In the genomic region with DNA sequence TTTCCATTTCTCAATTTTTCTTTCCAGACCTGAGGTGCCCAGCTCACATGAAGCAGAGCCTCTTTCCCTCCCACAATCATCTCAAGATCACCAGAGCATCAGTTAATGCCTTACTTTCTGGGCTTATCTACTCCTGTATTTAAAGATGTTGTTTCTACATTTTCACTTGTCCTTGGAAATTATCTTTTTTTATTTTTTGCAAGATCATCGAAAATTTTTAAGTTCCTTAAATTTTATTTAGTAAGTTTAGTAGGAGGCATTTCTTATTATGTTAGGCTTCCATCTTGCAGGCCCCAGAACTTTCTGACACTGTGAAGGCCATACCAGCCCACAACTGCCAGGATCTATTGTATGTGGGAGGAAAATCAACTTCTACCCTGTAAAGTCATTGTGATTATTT, we compare ENCODE assay signal across 8 cellular contexts.
"Had no signal": no experiment of that assay in that cellular context is flagged by ENCODE, and none has a peak within 500 bp of the region (broad histone marks: within the 10 kb centered on the region; RNA-seq: fewer than 3 reads in every experiment).

No MANE protein-coding gene starts in this region.

- H3K27ac Mint-ChIP-seq: H9, IgD-negative memory B cell had no signal

- H3K9me3 Mint-ChIP-seq: H9 had no signal

- H3K27ac ChIP-seq: GM23248, HL-60 had no signal

- H3K4me3 Mint-ChIP-seq: H9, IgD-negative memory B cell had no signal

- FAIRE-seq: H54 had no signal

- H3K4me3 ChIP-seq: GM23248 had no signal

- H3K27me3 Mint-ChIP-seq: IgD-negative memory B cell had no signal

- H3K9ac ChIP-seq: GM23248 had no signal

- H2AFZ ChIP-seq: GM23248 had no signal

- DNase-seq: GM23248, GOT3, H9, HCEC 1CT, KG1 had no signal
